Comparison of ENCODE assay signal across 8 cellular contexts in genomic region chr19:45152504-45153338, GRCh38. TPM values are rescaled to one million over a fixed set of nuclear protein-coding genes. Genes with fewer than 3 reads are reported as not detected.
A peak's percentile ranks its signal among the peaks of the same experiment; 100 is the strongest.
DNase-seq lines count a peak whose midpoint lies in the region; ATAC-seq and TF ChIP-seq lines count a peak whose summit lies in the region.

No MANE protein-coding gene starts in this region.

- H3K4me1 Mint-ChIP-seq in IgD-negative memory B cell, result peaks cover 0 to 13% (median 12%) of the 10 kb centered on the region in 3 donors
- peaks cover 34% of the 10 kb centered on the region for H3K4me1 Mint-ChIP-seq in activated naive CD4-positive, alpha-beta T cell treated with anti-CD3 and anti-CD28 coated beads, Interleukin-2, amount 10 ng/mL, durations not matched to agents 7 days and 5 days

- H3K36me3 ChIP-seq in skeletal muscle satellite cell (ENCODE audit: insufficient read depth, low read length), result no peaks in the 10 kb centered on the region

- H3K9ac ChIP-seq in skeletal muscle satellite cell (ENCODE audit: low read depth, low read length), result no peak overlapping the region

- H3K4me3 ChIP-seq in skeletal muscle satellite cell (ENCODE audit: low read length), result peak overlapping the region; percentile 59

- CTCF ChIA-PET in activated naive CD4-positive, alpha-beta T cell treated with anti-CD3 and anti-CD28 coated beads, Interleukin-2, amount 10 ng/mL, durations not matched to agents 7 days and 5 days (lab: Charles Lee), result interaction anchor here (1.0 to 1.3 kb wide), 3 partner anchors 11 to 96 kb away, joined by 3 read pairs; no protein-coding TSS in a partner anchor

- H3K4me3 Mint-ChIP-seq in IgD-negative memory B cell, result peak overlapping the region; percentile 78 to 90 (median 84)
- peak overlapping the region; percentile 56 for H3K4me3 Mint-ChIP-seq in activated naive CD4-positive, alpha-beta T cell treated with anti-CD3 and anti-CD28 coated beads, Interleukin-2, amount 10 ng/mL, durations not matched to agents 7 days and 5 days

- intact Hi-C loops in left ventricle myocardium superior (cut with micrococcal nuclease), result no loop called here

- peaks cover 1% of the 10 kb centered on the region for H3K36me3 Mint-ChIP-seq in IgD-negative memory B cell
- H3K36me3 Mint-ChIP-seq in activated naive CD4-positive, alpha-beta T cell treated with anti-CD3 and anti-CD28 coated beads, Interleukin-2, amount 10 ng/mL, durations not matched to agents 7 days and 5 days, result peaks cover 10% of the 10 kb centered on the region

- H3K4me1 ChIP-seq in skeletal muscle satellite cell (ENCODE audit: control insufficient read depth, insufficient read depth, low read length), result peaks cover 34% of the 10 kb centered on the region

- peak overlapping the region; percentile 81 for H3K4me2 ChIP-seq in skeletal muscle satellite cell (ENCODE audit: low read length)

- DNase-seq in AG09319 (ENCODE audit: extremely low read depth, low read depth), result no peak
- DNase-seq in activated naive CD4-positive, alpha-beta T cell treated with anti-CD3 and anti-CD28 coated beads, Interleukin-2, amount 10 ng/mL, durations not matched to agents 7 days and 5 days, result peak; percentile 78
- peak; percentile 64 for DNase-seq in left ventricle myocardium superior
- no peak for DNase-seq in NCI-H748 treated with DMSO at 0.1 percent for 48 hours (lab: John Stamatoyannopoulos, UW)

- peak; percentile 5 for TF ChIP-seq CTCF in AG09319 (IDR thresholded peaks at IDR 0.05; ENCODE audit: low read depth, low read length)

- H3K27me3 ChIP-seq in skeletal muscle satellite cell (ENCODE audit: control insufficient read depth, insufficient read depth, low read length), result peaks cover 26% of the 10 kb centered on the region

- ATAC-seq in left ventricle myocardium superior (peak; percentile 60), HG03025 (IDR thresholded peaks at IDR 0.05; ENCODE audit: low FRiP score, unreplicated experiment) (no peak), GM21515 (IDR thresholded peaks at IDR 0.05; ENCODE audit: unreplicated experiment) (no peak)

- H3K27me3 Mint-ChIP-seq in IgD-negative memory B cell, result peaks cover 39% of the 10 kb centered on the region
- H3K27me3 Mint-ChIP-seq in activated naive CD4-positive, alpha-beta T cell treated with anti-CD3 and anti-CD28 coated beads, Interleukin-2, amount 10 ng/mL, durations not matched to agents 7 days and 5 days, result peaks cover 78% of the 10 kb centered on the region

- peaks cover 0 to 4% (median 0%) of the 10 kb centered on the region in 3 donors for H3K9me3 Mint-ChIP-seq in IgD-negative memory B cell
- H3K9me3 Mint-ChIP-seq in activated naive CD4-positive, alpha-beta T cell treated with anti-CD3 and anti-CD28 coated beads, Interleukin-2, amount 10 ng/mL, durations not matched to agents 7 days and 5 days, result no peaks in the 10 kb centered on the region

- no peaks in the 10 kb centered on the region for H3K9me3 ChIP-seq in skeletal muscle satellite cell (replicated peaks; ENCODE audit: low read length)

- peak overlapping the region in 2 of 3 donors; percentile 39 to 87 for H3K27ac Mint-ChIP-seq in IgD-negative memory B cell
- peak overlapping the region; percentile 80 for H3K27ac Mint-ChIP-seq in activated naive CD4-positive, alpha-beta T cell treated with anti-CD3 and anti-CD28 coated beads, Interleukin-2, amount 10 ng/mL, durations not matched to agents 7 days and 5 days

RNA-seq across cellular contexts. Expression of gene NKPD1, which starts 8.1 kb away (rescaled TPM):
- polyA plus RNA-seq in IgD-negative memory B cell, result not detected
- 0.07 TPM for total RNA-seq in left ventricle myocardium superior
- 0.22 and 0.25 TPM in 2 replicates for total RNA-seq in skeletal muscle satellite cell (2012; rRNA removed)

RNA-seq across cellular contexts. Expression of gene TRAPPC6A, which starts 25.3 kb away (rescaled TPM):
- 158 TPM for polyA plus RNA-seq in IgD-negative memory B cell
- total RNA-seq in left ventricle myocardium superior, result 13.7 TPM
- total RNA-seq in skeletal muscle satellite cell (2012; rRNA removed), result 6.6 and 9.4 TPM in 2 replicates

RNA-seq across cellular contexts. Expression of gene BLOC1S3, which starts 25.9 kb away (rescaled TPM):
- polyA plus RNA-seq in IgD-negative memory B cell, result 16.2 TPM
- 6.0 TPM for total RNA-seq in left ventricle myocardium superior
- 4.1 and 8.3 TPM in 2 replicates for total RNA-seq in skeletal muscle satellite cell (2012; rRNA removed)

RNA-seq across cellular contexts. Expression of gene PPP1R37, which starts 59.7 kb away (rescaled TPM):
- polyA plus RNA-seq in IgD-negative memory B cell, result 2.3 TPM
- total RNA-seq in left ventricle myocardium superior, result 16.0 TPM
- total RNA-seq in skeletal muscle satellite cell (2012; rRNA removed), result 26.0 and 31.9 TPM in 2 replicates

Comparison
In these comparisons a context has a peak if more than half of its experiments do, and no peak if none do; other contexts are left out.
1. DNase-seq: peak in activated naive CD4-positive, alpha-beta T cell treated with anti-CD3 and anti-CD28 coated beads, Interleukin-2, amount 10 ng/mL, durations not matched to agents 7 days and 5 days (single experiment) and left ventricle myocardium superior (single experiment); none in AG09319 (single experiment) and NCI-H748 treated with DMSO at 0.1 percent for 48 hours (single experiment).